1 cellular context compared by ENCODE assay signal in genomic region chr6:169921853-169922779, GRCh38.
TF ChIP-seq lines count a peak whose summit lies in the region.

No MANE protein-coding gene starts in this region.

TF ChIP-seq in HepG2, 621 proteins besides CTCF, POLR2A, EP300 and RAD21 (continued from another document and continues in another):
- TF ChIP-seq ZNF503 (CRISPR knock-in tag; IDR thresholded peaks at IDR 0.05) (no peak), KLF16 (CRISPR knock-in tag; IDR thresholded peaks at IDR 0.05) (0 out of 4 replicates have a peak, but pooled peaks of 1 of the 2 experiments have one; percentile 44), SALL1 (CRISPR knock-in tag; IDR thresholded peaks at IDR 0.05) (peak; percentile 63), ZNF160 (CRISPR knock-in tag; IDR thresholded peaks at IDR 0.05) (0 out of 2 replicates have a peak, but pooled peaks have one; percentile 22), ZNF17 (CRISPR knock-in tag; IDR thresholded peaks at IDR 0.05) (no peak), ZNF530 (CRISPR knock-in tag; IDR thresholded peaks at IDR 0.05; ENCODE audit: low read depth) (no peak), DDIT3 (CRISPR knock-in tag; IDR thresholded peaks at IDR 0.05) (no peak), ZBTB37 (CRISPR knock-in tag; IDR thresholded peaks at IDR 0.05) (no peak), NONO (IDR thresholded peaks at IDR 0.05) (no peak), NONO (CRISPR knock-in tag; conservative IDR thresholded peaks at IDR 0.05) (peak; percentile 73), CAMTA2 (CRISPR knock-in tag; IDR thresholded peaks at IDR 0.05; ENCODE audit: borderline replicate concordance) (0 out of 2 replicates have a peak, but pooled peaks have one; percentile 24), MAF1 (CRISPR knock-in tag; IDR thresholded peaks at IDR 0.05; ENCODE audit: borderline replicate concordance) (no peak), ZNF510 (CRISPR knock-in tag; IDR thresholded peaks at IDR 0.05; ENCODE audit: low read depth) (no peak), PPARG (CRISPR knock-in tag; conservative IDR thresholded peaks at IDR 0.05) (peak; percentile 48; the same call in 1 of the 2 replicates), PBX2 (CRISPR knock-in tag; IDR thresholded peaks at IDR 0.05) (peak; percentile 27; the same call in 1 of the 2 replicates), MBD4 (IDR thresholded peaks at IDR 0.05; ENCODE audit: borderline replicate concordance, low read length) (no peak), ZNF878 (CRISPR knock-in tag; IDR thresholded peaks at IDR 0.05) (no peak), ZBTB7B (CRISPR knock-in tag; IDR thresholded peaks at IDR 0.05) (peak; percentile 69; the same call in 1 of the 2 replicates), ZBTB25 (CRISPR knock-in tag; IDR thresholded peaks at IDR 0.05) (no peak), SRF (IDR thresholded peaks at IDR 0.05; ENCODE audit: low read depth, low read length) (no peak), CC2D1A (CRISPR knock-in tag; IDR thresholded peaks at IDR 0.05) (no peak), ELF3 (CRISPR knock-in tag; IDR thresholded peaks at IDR 0.05) (peak; percentile 58; the same call in 1 of the 2 replicates), ZNF232 (CRISPR knock-in tag; IDR thresholded peaks at IDR 0.05; ENCODE audit: borderline replicate concordance) (peak; percentile 19; the same call in 1 of the 2 replicates), HMGXB4 (CRISPR knock-in tag; IDR thresholded peaks at IDR 0.05; ENCODE audit: borderline replicate concordance in 1 of 2, low read depth in 1 of 2) (0 out of 4 replicates have a peak, but pooled peaks of 1 of the 2 experiments have one; percentile 17), ZNF280D (CRISPR knock-in tag; IDR thresholded peaks at IDR 0.05) (peak; percentile 82; the same call in 1 of the 2 replicates), GABPB1 (CRISPR knock-in tag; IDR thresholded peaks at IDR 0.05) (peak; percentile 65), NR2C2 (CRISPR knock-in tag; IDR thresholded peaks at IDR 0.05; ENCODE audit: borderline replicate concordance) (0 out of 2 replicates have a peak, but pooled peaks have one; percentile 27), FOXA3 (CRISPR knock-in tag; IDR thresholded peaks at IDR 0.05) (peak; percentile 56), ZNF317 (CRISPR knock-in tag; IDR thresholded peaks at IDR 0.05) (0 out of 2 replicates have a peak, but pooled peaks have one; percentile 57), FOXA1 (IDR thresholded peaks at IDR 0.05) (no peak), FOXA1 (CRISPR knock-in tag; IDR thresholded peaks at IDR 0.05) (peak; percentile 33; the same call in 1 of the 2 replicates), BRCA1 (CRISPR knock-in tag; IDR thresholded peaks at IDR 0.05) (0 out of 2 replicates have a peak, but pooled peaks have one; percentile 23), NFKBIZ (CRISPR knock-in tag; IDR thresholded peaks at IDR 0.05) (no peak), ZNF784 (CRISPR knock-in tag; IDR thresholded peaks at IDR 0.05; ENCODE audit: borderline replicate concordance) (no peak), ZNF616 (CRISPR knock-in tag; IDR thresholded peaks at IDR 0.05; ENCODE audit: low read depth) (0 out of 2 replicates have a peak, but pooled peaks have one; percentile 49), HOXA3 (CRISPR knock-in tag; IDR thresholded peaks at IDR 0.05) (peak; percentile 60), NAIF1 (CRISPR knock-in tag; IDR thresholded peaks at IDR 0.05; ENCODE audit: borderline replicate concordance) (no peak), ZNF451 (CRISPR knock-in tag; IDR thresholded peaks at IDR 0.05) (no peak), KDM6A (CRISPR knock-in tag; IDR thresholded peaks at IDR 0.05; ENCODE audit: low read depth) (no peak), ETV5 (CRISPR knock-in tag; IDR thresholded peaks at IDR 0.05; ENCODE audit: borderline replicate concordance) (peak; percentile 79), ZMAT5 (CRISPR knock-in tag; IDR thresholded peaks at IDR 0.05; ENCODE audit: borderline replicate concordance, low read depth) (no peak), ZNF605 (CRISPR knock-in tag; IDR thresholded peaks at IDR 0.05) (peak; percentile 72), HOXD1 (CRISPR knock-in tag; IDR thresholded peaks at IDR 0.05) (no peak), REL (CRISPR knock-in tag; conservative IDR thresholded peaks at IDR 0.05) (no peak), ZNF446 (CRISPR knock-in tag; IDR thresholded peaks at IDR 0.05) (no peak), ZMYM4 (CRISPR knock-in tag; IDR thresholded peaks at IDR 0.05) (peak; percentile 82), SSRP1 (CRISPR knock-in tag; IDR thresholded peaks at IDR 0.05) (no peak), TFE3 (CRISPR knock-in tag; IDR thresholded peaks at IDR 0.05) (no peak), BCLAF1 (IDR thresholded peaks at IDR 0.05) (no peak), ZFP41 (CRISPR knock-in tag; IDR thresholded peaks at IDR 0.05; ENCODE audit: borderline replicate concordance) (no peak), HNRNPK (IDR thresholded peaks at IDR 0.05; ENCODE audit: low read depth, low read length, poor library complexity, severe bottlenecking) (no peak)
